Comparison of ENCODE assay signal across 9 cellular contexts in the genomic region with DNA sequence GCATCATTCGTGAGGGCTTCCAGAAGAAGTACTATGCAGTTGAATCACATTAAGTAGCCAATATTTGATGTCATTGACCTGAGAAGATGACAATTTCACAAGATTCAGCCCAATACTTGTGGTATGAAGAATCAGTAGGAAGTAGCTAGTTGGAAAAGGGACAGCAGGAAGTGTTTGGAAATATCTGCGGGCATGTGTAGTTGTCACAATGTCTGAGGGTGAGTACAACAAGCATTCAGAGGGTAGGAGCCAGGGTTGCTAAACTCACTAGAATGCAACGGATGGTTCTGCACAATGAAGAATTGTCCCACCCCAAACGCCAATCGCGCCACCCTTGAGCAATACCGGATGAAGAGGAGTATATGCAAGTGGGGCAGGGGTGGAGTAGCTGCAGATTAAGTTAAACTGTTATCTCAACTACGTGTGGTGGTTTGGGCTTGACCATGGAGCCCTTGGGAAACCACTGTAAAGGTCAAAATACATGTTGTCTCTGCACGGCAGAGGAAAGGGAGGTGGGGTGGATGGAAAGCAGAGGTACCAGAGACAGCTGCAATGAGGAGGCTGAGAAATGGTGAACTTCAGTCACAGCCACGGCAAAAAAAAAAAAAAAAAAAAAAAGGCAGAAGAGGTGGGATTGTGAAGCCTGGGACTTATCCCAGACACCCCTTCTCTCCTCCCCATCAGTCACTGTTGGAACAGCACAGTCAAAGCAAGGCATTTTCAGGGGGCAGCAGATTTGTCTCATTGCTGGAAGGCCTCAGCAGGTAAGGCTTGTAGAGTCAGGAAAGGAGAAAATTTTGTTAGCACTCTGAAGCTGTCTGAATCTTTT. TPM values are rescaled to one million over a fixed set of nuclear protein-coding genes. Genes with fewer than 3 reads are reported as not detected.
DNase-seq lines count a peak whose midpoint lies in the region; ATAC-seq and TF ChIP-seq lines count a peak whose summit lies in the region.
"Had no signal": no experiment of that assay in that cellular context is flagged by ENCODE, and none has a peak within 500 bp of the region (broad histone marks: within the 10 kb centered on the region; RNA-seq: fewer than 3 reads in every experiment).

No MANE protein-coding gene starts in this region.

- TF ChIP-seq CTCF in fibroblast of villous mesenchyme (IDR thresholded peaks at IDR 0.05; ENCODE audit: insufficient read depth, low read depth, low read length) = peak; percentile 4

- DNase-seq in HK-2 (ENCODE audit: unreplicated experiment) (peak; percentile 82), SJSA1 (ENCODE audit: low read depth in 1 of 2, low spot score in 2 of 2) (peak in 1 of 2 experiments; percentile 51), fibroblast of villous mesenchyme (ENCODE audit: low read depth) (peak; percentile 98), skeletal muscle cell (ENCODE audit: low read depth) (no peak), NCI-H748 treated with DMSO at 0.1 percent for 48 hours (lab: John Stamatoyannopoulos, UW) (no peak), NCI-H2107 treated with DMSO at 0.1 percent for 48 hours (lab: John Stamatoyannopoulos, UW; ENCODE audit: unreplicated experiment) (no peak)

- no peaks in the 10 kb centered on the region for H3K36me3 ChIP-seq in SJSA1

- ATAC-seq in HG03460 (IDR thresholded peaks at IDR 0.05; ENCODE audit: unreplicated experiment) = no peak

- H3K9me3 ChIP-seq in SJSA1 (replicated peaks) = no peaks in the 10 kb centered on the region

- H3K4me3 ChIP-seq in SJSA1 = no peak overlapping the region
- H3K4me3 ChIP-seq in fibroblast of villous mesenchyme (ENCODE audit: low read depth, low read length) = peak overlapping the region; percentile 10
- H3K4me3 ChIP-seq in skeletal muscle cell (ENCODE audit: low read depth, low read length) = peak overlapping the region; percentile 7

- H3K4me1 ChIP-seq in SJSA1 (replicated peaks) = peaks cover 24% of the 10 kb centered on the region

- H3K27ac ChIP-seq in SJSA1 = peak overlapping the region; percentile 67
- H3K27ac ChIP-seq: KMS-11 had no signal

- H3K27me3 ChIP-seq in SJSA1 (replicated peaks) = no peaks in the 10 kb centered on the region

RNA-seq across cellular contexts. Expression of gene CCL20, which starts 5.1 kb away (rescaled TPM):
- not detected in 2 replicates for total RNA-seq in SJSA1 (2014; rRNA removed; shearing (Covaris generic))
- 0.43 TPM in 1 of 2 replicates, not detected in the other for total RNA-seq in fibroblast of villous mesenchyme

RNA-seq across cellular contexts. Expression of gene DAW1, which starts 52.6 kb away (rescaled TPM):
- 0.16 TPM in 2 replicates for total RNA-seq in SJSA1 (2014; rRNA removed; shearing (Covaris generic))
- total RNA-seq in fibroblast of villous mesenchyme = 0.64 TPM in 1 of 2 replicates, not detected in the other
- total RNA-seq: activated CD8-positive, alpha-beta memory T cell treated with anti-CD3 and anti-CD28 coated beads for 36 hours had no signal

Comparison
In these comparisons a context has a peak if more than half of its experiments do, and no peak if none do; other contexts are left out.
1. DNase-seq: peak in HK-2 (single experiment) and fibroblast of villous mesenchyme (single experiment); none in skeletal muscle cell (single experiment), NCI-H748 treated with DMSO at 0.1 percent for 48 hours (single experiment) and NCI-H2107 treated with DMSO at 0.1 percent for 48 hours (single experiment).